In the genomic region with DNA sequence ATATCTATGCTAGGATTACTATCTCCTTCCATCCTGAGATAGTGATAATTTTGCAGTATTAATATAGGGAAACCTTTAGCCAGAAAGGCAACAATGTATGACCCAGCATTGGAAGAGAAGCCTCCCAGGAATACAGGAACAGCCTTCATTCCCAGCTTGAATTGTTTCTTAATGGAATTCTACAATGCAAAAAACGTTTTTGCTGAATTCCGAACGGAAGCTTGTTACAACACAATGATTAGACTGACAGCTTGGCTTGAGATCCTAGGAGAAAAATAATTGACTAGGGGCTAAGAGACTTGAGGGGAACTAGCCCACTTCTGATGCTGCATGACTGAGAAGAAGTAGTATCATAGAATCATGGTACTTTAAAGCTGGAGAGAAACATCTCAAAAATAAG, we compare ENCODE assay signal across 6 cellular contexts.
"Had no signal": no experiment of that assay in that cellular context is flagged by ENCODE, and none has a peak within 500 bp of the region (broad histone marks: within the 10 kb centered on the region; RNA-seq: fewer than 3 reads in every experiment).

No MANE protein-coding gene starts in this region.

- H3K27ac ChIP-seq: HL-60 had no signal

- DNase-seq: IMR-90, KBM-7, KG1 had no signal

- H3K4me3 ChIP-seq: K562 had no signal

- ATAC-seq: HepG2, K562 had no signal
